Comparison of ENCODE assay signal across 26 cellular contexts in the genomic region with DNA sequence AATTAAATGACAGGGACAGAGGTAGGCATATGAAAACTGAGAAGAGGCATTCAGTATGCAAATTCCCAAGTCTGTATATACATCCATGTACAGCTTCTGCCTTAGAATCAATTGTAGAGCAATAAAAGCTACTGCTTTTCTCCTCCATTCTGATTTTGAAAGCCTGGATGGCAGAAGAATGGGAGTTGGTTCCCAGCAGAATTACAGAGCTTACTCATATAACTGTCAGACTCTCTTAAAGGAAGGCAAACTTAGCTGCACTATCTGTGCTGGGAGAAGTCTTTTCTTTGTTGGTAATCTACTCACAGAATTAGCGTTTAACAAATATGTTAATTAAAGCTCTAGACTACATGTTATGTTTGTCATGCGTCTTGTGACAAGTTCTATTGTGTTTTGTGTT.
"Had no signal": no experiment of that assay in that cellular context is flagged by ENCODE, and none has a peak within 500 bp of the region (broad histone marks: within the 10 kb centered on the region; RNA-seq: fewer than 3 reads in every experiment).

No MANE protein-coding gene starts in this region.

- H3K27ac ChIP-seq: breast epithelium, heart right ventricle, left lung, skin epidermis, upper lobe of left lung, vagina had no signal

- DNase-seq: activated B cell treated with CpG ODN at 0.5 μM for 24 hours; activated CD8-positive, alpha-beta memory T cell treated with anti-CD3 and anti-CD28 coated beads, Interleukin-2, amount 10 ng/mL, durations not matched to agents 7 days and 5 days; activated CD8-positive, alpha-beta T cell treated with anti-CD3 and anti-CD28 coated beads, Interleukin-2, amount 10 ng/mL, durations not matched to agents 7 days and 5 days; activated naive CD4-positive, alpha-beta T cell; activated T-cell treated with anti-CD3 and anti-CD28 coated beads, Interleukin-2, amount 50 U/mL, for 48 hours; central memory CD4-positive, alpha-beta T cell; foreskin melanocyte; heart right ventricle; left lung; naive B cell; posterior cingulate gyrus; stimulated activated CD4-positive, alpha-beta T cell treated with anti-CD3 and anti-CD28 coated beads, Interleukin-4, amount 100 ng/mL, for 24 hours; stimulated activated naive CD8-positive, alpha-beta T cell treated with anti-CD3 and anti-CD28 coated beads, Interleukin-15, amount 100 ng/mL, for 72 hours; substantia nigra; T-helper 1 cell; upper lobe of left lung had no signal

- H3K36me3 ChIP-seq: breast epithelium, heart right ventricle, left lung, upper lobe of left lung, vagina had no signal

- H3K9me3 Mint-ChIP-seq: mesothelial cell of epicardium, neural crest cell had no signal

- H3K27me3 Mint-ChIP-seq: activated B cell treated with CpG ODN at 0.5 μM for 24 hours; activated CD8-positive, alpha-beta memory T cell treated with anti-CD3 and anti-CD28 coated beads, Interleukin-2, amount 10 ng/mL, durations not matched to agents 7 days and 5 days; naive B cell; stimulated activated naive CD8-positive, alpha-beta T cell treated with anti-CD3 and anti-CD28 coated beads, Interleukin-15, amount 100 ng/mL, for 72 hours had no signal

- H3K4me3 Mint-ChIP-seq: activated B cell treated with CpG ODN at 0.5 μM for 24 hours; activated CD8-positive, alpha-beta memory T cell treated with anti-CD3 and anti-CD28 coated beads, Interleukin-2, amount 10 ng/mL, durations not matched to agents 7 days and 5 days; activated CD8-positive, alpha-beta T cell treated with anti-CD3 and anti-CD28 coated beads, Interleukin-2, amount 10 ng/mL, durations not matched to agents 7 days and 5 days; mesothelial cell of epicardium; naive B cell; neural crest cell; stimulated activated effector memory CD8-positive, alpha-beta T cell treated with anti-CD3 and anti-CD28 coated beads, Interleukin-12 subunit alpha, Interleukin-12 subunit beta, amount 100 ng/mL, for 72 hours; stimulated activated naive CD8-positive, alpha-beta T cell treated with anti-CD3 and anti-CD28 coated beads, Interleukin-15, amount 100 ng/mL, for 72 hours; T-helper 2 cell treated with Interferon-gamma antibody and Interleukin-4, amounts not matched to agents 5 μg/mL and 100 μg/mL, for 36 hours had no signal

- H3K4me1 ChIP-seq: breast epithelium, left lung, upper lobe of left lung, vagina had no signal

- H3K36me3 Mint-ChIP-seq: activated CD8-positive, alpha-beta memory T cell treated with anti-CD3 and anti-CD28 coated beads, Interleukin-2, amount 10 ng/mL, durations not matched to agents 7 days and 5 days; mesothelial cell of epicardium; naive B cell; stimulated activated effector memory CD8-positive, alpha-beta T cell treated with anti-CD3 and anti-CD28 coated beads, Interleukin-12 subunit alpha, Interleukin-12 subunit beta, amount 100 ng/mL, for 72 hours had no signal

- H3K27me3 ChIP-seq: breast epithelium, heart right ventricle, left lung, upper lobe of left lung, vagina had no signal

- H3K9me3 ChIP-seq: breast epithelium, heart right ventricle, left lung, upper lobe of left lung, vagina had no signal

- ATAC-seq: activated CD8-positive, alpha-beta memory T cell treated with anti-CD3 and anti-CD28 coated beads, Interleukin-2, amount 10 ng/mL, durations not matched to agents 7 days and 5 days; activated CD8-positive, alpha-beta T cell treated with anti-CD3 and anti-CD28 coated beads, Interleukin-2, amount 10 ng/mL, durations not matched to agents 7 days and 5 days; activated naive CD4-positive, alpha-beta T cell treated with anti-CD3 and anti-CD28 coated beads, Interleukin-2, amount 50 U/mL, for 72 hours; esophagus mucosa; heart right ventricle; left lung; sciatic nerve; stimulated activated effector memory CD8-positive, alpha-beta T cell treated with anti-CD3 and anti-CD28 coated beads, Interleukin-12 subunit alpha, Interleukin-12 subunit beta, amount 100 ng/mL, for 72 hours; stimulated activated naive CD8-positive, alpha-beta T cell treated with anti-CD3 and anti-CD28 coated beads, Interleukin-15, amount 100 ng/mL, for 72 hours had no signal

- H3K4me1 Mint-ChIP-seq: activated B cell treated with CpG ODN at 0.5 μM for 24 hours; activated CD8-positive, alpha-beta memory T cell treated with anti-CD3 and anti-CD28 coated beads, Interleukin-2, amount 10 ng/mL, durations not matched to agents 7 days and 5 days; mesothelial cell of epicardium; naive B cell; stimulated activated effector memory CD8-positive, alpha-beta T cell treated with anti-CD3 and anti-CD28 coated beads, Interleukin-12 subunit alpha, Interleukin-12 subunit beta, amount 100 ng/mL, for 72 hours; stimulated activated naive CD8-positive, alpha-beta T cell treated with anti-CD3 and anti-CD28 coated beads, Interleukin-15, amount 100 ng/mL, for 72 hours had no signal

- H3K27ac Mint-ChIP-seq: activated B cell treated with CpG ODN at 0.5 μM for 24 hours; activated CD8-positive, alpha-beta memory T cell treated with anti-CD3 and anti-CD28 coated beads, Interleukin-2, amount 10 ng/mL, durations not matched to agents 7 days and 5 days; activated CD8-positive, alpha-beta T cell treated with anti-CD3 and anti-CD28 coated beads, Interleukin-2, amount 10 ng/mL, durations not matched to agents 7 days and 5 days; activated naive CD4-positive, alpha-beta T cell treated with anti-CD3 and anti-CD28 coated beads, Interleukin-2, amount 50 U/mL, for 72 hours; mesothelial cell of epicardium; stimulated activated effector memory CD8-positive, alpha-beta T cell treated with anti-CD3 and anti-CD28 coated beads, Interleukin-12 subunit alpha, Interleukin-12 subunit beta, amount 100 ng/mL, for 72 hours; stimulated activated naive CD8-positive, alpha-beta T cell treated with anti-CD3 and anti-CD28 coated beads, Interleukin-15, amount 100 ng/mL, for 72 hours; T-helper 2 cell treated with Interferon-gamma antibody and Interleukin-4, amounts not matched to agents 5 μg/mL and 100 μg/mL, for 36 hours had no signal

- H3K4me3 ChIP-seq: breast epithelium, heart right ventricle, left lung, skin epidermis, upper lobe of left lung, vagina had no signal
